ENCODE assay signal across 1 cellular context in genomic region chr2:232838406-232838874, GRCh38.
TF ChIP-seq lines count a peak whose summit lies in the region.

No MANE protein-coding gene starts in this region.

TF ChIP-seq in GM23338, 12 proteins besides CTCF, POLR2A, EP300 and RAD21:
- TF ChIP-seq REST (IDR thresholded peaks at IDR 0.05; ENCODE audit: unreplicated experiment) (no peak), CREB1 (CRISPR knock-in tag; IDR thresholded peaks at IDR 0.05; ENCODE audit: low read depth) (no peak), ZNF331 (CRISPR knock-in tag; IDR thresholded peaks at IDR 0.05; ENCODE audit: low read depth) (no peak), EZH2phosphoT487 (IDR thresholded peaks at IDR 0.05; ENCODE audit: unreplicated experiment) (no peak), STAT1 (IDR thresholded peaks at IDR 0.05; ENCODE audit: unreplicated experiment) (no peak), JUNB (IDR thresholded peaks at IDR 0.05; ENCODE audit: unreplicated experiment) (no peak), EZH2 (IDR thresholded peaks at IDR 0.05; ENCODE audit: low read depth, unreplicated experiment) (no peak), ETS1 (IDR thresholded peaks at IDR 0.05) (no peak), ZNF114 (CRISPR knock-in tag; IDR thresholded peaks at IDR 0.05) (no peak), POLR2AphosphoS5 (IDR thresholded peaks at IDR 0.05; ENCODE audit: low read depth) (no peak), ZNF462 (CRISPR knock-in tag; IDR thresholded peaks at IDR 0.05) (no peak), NANOG (IDR thresholded peaks at IDR 0.05; ENCODE audit: borderline replicate concordance) (no peak)
TF ChIP-seq in GM23338: peak in this region for 0.
